24 cellular contexts compared by ENCODE assay signal in genomic region chr1:61234582-61234909, GRCh38.
DNase-seq lines count a peak whose midpoint lies in the region; ATAC-seq and TF ChIP-seq lines count a peak whose summit lies in the region.
"Had no signal": no experiment of that assay in that cellular context is flagged by ENCODE, and none has a peak within 500 bp of the region (broad histone marks: within the 10 kb centered on the region; RNA-seq: fewer than 3 reads in every experiment).

No MANE protein-coding gene starts in this region.

- H3K9me2 ChIP-seq in Loucy (replicated peaks; ENCODE audit: low read depth, low read length), result no peaks in the 10 kb centered on the region

- H3K36me3 ChIP-seq in HEK293 (ENCODE audit: control insufficient read depth in 2 of 2, insufficient read depth in 1 of 2, low read length in 2 of 2) (no peaks in the 10 kb centered on the region), Loucy (ENCODE audit: insufficient read depth, low read length) (no peaks in the 10 kb centered on the region), gastroesophageal sphincter (no peaks in the 10 kb centered on the region)
- H3K36me3 ChIP-seq: BE2C; BLaER1 treated with 17β-estradiol and CSF1 and Interleukin-3, amounts not matched to agents 10 nM and 100 nM had no signal

- peak overlapping the region; percentile 2; the same call in 1 of the 2 replicates for H2AFZ ChIP-seq in Loucy (ENCODE audit: low read length)
- H2AFZ ChIP-seq: GM23248 had no signal

- H3K9me3 Mint-ChIP-seq in stimulated activated naive B cell treated with anti-CD40 and anti-IgM and Interleukin-4, amounts not matched to agents 10 μg/mL and 1 μg/mL and 100 μg/mL, for 72 hours, result no peaks in the 10 kb centered on the region
- H3K9me3 Mint-ChIP-seq: CD4-positive, alpha-beta T cell; CD8-positive, alpha-beta memory T cell; HFFc6 had no signal

- no peak overlapping the region for H3K4me3 ChIP-seq in HEK293 (ENCODE audit: low read depth, low read length)
- H3K4me3 ChIP-seq in Loucy (ENCODE audit: low read length, poor library complexity, severe bottlenecking), result no peak overlapping the region
- H3K4me3 ChIP-seq in gastroesophageal sphincter, result no peak overlapping the region
- H3K4me3 ChIP-seq: A549; BLaER1 treated with 17β-estradiol and CSF1 and Interleukin-3, amounts not matched to agents 10 nM and 100 nM; GM12878; GM23248 had no signal

- no peak for TF ChIP-seq EP300 in gastroesophageal sphincter (IDR thresholded peaks at IDR 0.05)

- peak overlapping the region; percentile 0 for H3K4me2 ChIP-seq in Loucy (ENCODE audit: low read depth, low read length, poor library complexity, severe bottlenecking)
- H3K4me2 ChIP-seq: A549; BLaER1 treated with 17β-estradiol and CSF1 and Interleukin-3, amounts not matched to agents 10 nM and 100 nM had no signal

- 86 to 90% methylated on average over 2 of the region's 2 CpGs for WGBS in gastroesophageal sphincter (ENCODE audit: low coverage in 1 of 2), 2 donors

- H3K27ac ChIP-seq in HEK293 (ENCODE audit: extremely low read depth, low read depth, low read length) (no peak overlapping the region), gastroesophageal sphincter (no peak overlapping the region)
- H3K27ac ChIP-seq: A549; BLaER1 treated with 17β-estradiol and CSF1 and Interleukin-3, amounts not matched to agents 10 nM and 100 nM; GM23248 had no signal

- no peak for ATAC-seq in stimulated activated naive B cell treated with anti-CD40 and anti-IgM and Interleukin-4, amounts not matched to agents 10 μg/mL and 1 μg/mL and 100 μg/mL, for 72 hours (replicated peaks)
- ATAC-seq in gastroesophageal sphincter, result no peak
- ATAC-seq: A549, GM12878 had no signal

- TF ChIP-seq CTCF in HEK293 (tag by site-specific recombination; IDR thresholded peaks at IDR 0.05) (no peak), Loucy (conservative IDR thresholded peaks at IDR 0.05; ENCODE audit: low read length) (no peak), gastroesophageal sphincter (IDR thresholded peaks at IDR 0.05) (no peak)

- no peak overlapping the region for H3K27ac Mint-ChIP-seq in stimulated activated naive B cell treated with anti-CD40 and anti-IgM and Interleukin-4, amounts not matched to agents 10 μg/mL and 1 μg/mL and 100 μg/mL, for 72 hours
- H3K27ac Mint-ChIP-seq: CD14-positive monocyte; CD4-positive, alpha-beta T cell; CD8-positive, alpha-beta memory T cell; HFFc6 had no signal

- no peak for TF ChIP-seq POLR2A in gastroesophageal sphincter (IDR thresholded peaks at IDR 0.05)
- TF ChIP-seq POLR2A in erythroblast (IDR thresholded peaks at IDR 0.05; ENCODE audit: low read length), result no peak

- no peaks in the 10 kb centered on the region for H3K36me3 Mint-ChIP-seq in stimulated activated naive B cell treated with anti-CD40 and anti-IgM and Interleukin-4, amounts not matched to agents 10 μg/mL and 1 μg/mL and 100 μg/mL, for 72 hours
- H3K36me3 Mint-ChIP-seq: CD14-positive monocyte had no signal

- no peak overlapping the region for H3K4me3 Mint-ChIP-seq in stimulated activated naive B cell treated with anti-CD40 and anti-IgM and Interleukin-4, amounts not matched to agents 10 μg/mL and 1 μg/mL and 100 μg/mL, for 72 hours
- H3K4me3 Mint-ChIP-seq: CD14-positive monocyte; CD4-positive, alpha-beta T cell; CD8-positive, alpha-beta memory T cell; HFFc6 had no signal

- DNase-seq in left kidney (ENCODE audit: low read depth, low spot score) (peak; percentile 24), erythroblast (lab: John Stamatoyannopoulos, UW) (no peak)
- no peak for DNase-seq in stimulated activated naive B cell treated with anti-CD40 and anti-IgM and Interleukin-4, amounts not matched to agents 10 μg/mL and 1 μg/mL and 100 μg/mL, for 72 hours
- DNase-seq: 8988T; ACHN; AML-193; BE2C; CD4-positive, alpha-beta T cell; CD8-positive, alpha-beta memory T cell; DMS 273 treated with DMSO at 0.1 percent for 48 hours; DMS79; EL; GDM1; GM23248; H7; HCEC 1CT; HFFc6 had no signal

- H3F3A ChIP-seq in Loucy (ENCODE audit: low read depth), result no peaks in the 10 kb centered on the region

- CTCF ChIA-PET in HEK293 (lab: Yijun Ruan, JAX), result interaction anchor here (0.6 kb wide), 1 partner anchor 72 kb away, joined by 8 read pairs; no protein-coding TSS in a partner anchor

- H3K79me2 ChIP-seq in Loucy (ENCODE audit: insufficient read depth, low read length), result no peaks in the 10 kb centered on the region

- H4K20me1 ChIP-seq in Loucy (ENCODE audit: insufficient read depth, low read length, poor library complexity, severe bottlenecking), result no peaks in the 10 kb centered on the region
- H4K20me1 ChIP-seq: BLaER1 treated with 17β-estradiol and CSF1 and Interleukin-3, amounts not matched to agents 10 nM and 100 nM had no signal

- H3K27me3 ChIP-seq in Loucy (ENCODE audit: insufficient read depth, low read length, poor library complexity, severe bottlenecking) (no peaks in the 10 kb centered on the region), gastroesophageal sphincter (no peaks in the 10 kb centered on the region)
- H3K27me3 ChIP-seq: BE2C; BLaER1 treated with 17β-estradiol and CSF1 and Interleukin-3, amounts not matched to agents 10 nM and 100 nM had no signal

- H3K4me1 Mint-ChIP-seq in stimulated activated naive B cell treated with anti-CD40 and anti-IgM and Interleukin-4, amounts not matched to agents 10 μg/mL and 1 μg/mL and 100 μg/mL, for 72 hours, result no peaks in the 10 kb centered on the region

- peaks cover 11% of the 10 kb centered on the region for H3K4me1 ChIP-seq in HEK293 (ENCODE audit: control insufficient read depth, insufficient read depth, low read length)
- H3K4me1 ChIP-seq in Loucy (ENCODE audit: insufficient read depth, low read length, poor library complexity, severe bottlenecking), result peaks cover 5% of the 10 kb centered on the region
- H3K4me1 ChIP-seq in gastroesophageal sphincter, result peaks cover 0 to 43% (median 0%) of the 10 kb centered on the region in 3 donors
- H3K4me1 ChIP-seq: BE2C; BLaER1 treated with 17β-estradiol and CSF1 and Interleukin-3, amounts not matched to agents 10 nM and 100 nM had no signal

- POLR2A ChIA-PET in HEK293 (lab: Yijun Ruan, JAX), result no interaction called here

- H3K9me3 ChIP-seq in HEK293 (ENCODE audit: control insufficient read depth, insufficient read depth, low read depth, low read length), result no peaks in the 10 kb centered on the region
- no peaks in the 10 kb centered on the region for H3K9me3 ChIP-seq in Loucy (ENCODE audit: insufficient read depth, low read depth, low read length)
- no peaks in the 10 kb centered on the region for H3K9me3 ChIP-seq in gastroesophageal sphincter
- H3K9me3 ChIP-seq: A549; BE2C; BLaER1 treated with 17β-estradiol and CSF1 and Interleukin-3, amounts not matched to agents 10 nM and 100 nM had no signal

- H3K9ac ChIP-seq in Loucy (ENCODE audit: low read depth, low read length, poor library complexity, severe bottlenecking), result no peak overlapping the region
- H3K9ac ChIP-seq: BLaER1 treated with 17β-estradiol and CSF1 and Interleukin-3, amounts not matched to agents 10 nM and 100 nM; GM23248 had no signal

- H3K27me3 Mint-ChIP-seq in stimulated activated naive B cell treated with anti-CD40 and anti-IgM and Interleukin-4, amounts not matched to agents 10 μg/mL and 1 μg/mL and 100 μg/mL, for 72 hours, result no peaks in the 10 kb centered on the region

TF ChIP-seq in HEK293, 187 proteins besides CTCF, POLR2A, EP300 and RAD21:
- no peak for TF ChIP-seq ZXDB (tag by site-specific recombination; IDR thresholded peaks at IDR 0.05)
- peak; percentile 50; the same call in 1 of the 2 replicates for TF ChIP-seq FEZF1 (tag by site-specific recombination; IDR thresholded peaks at IDR 0.05)
TF ChIP-seq in HEK293: peak in this region for 1.
